In the genomic region with DNA sequence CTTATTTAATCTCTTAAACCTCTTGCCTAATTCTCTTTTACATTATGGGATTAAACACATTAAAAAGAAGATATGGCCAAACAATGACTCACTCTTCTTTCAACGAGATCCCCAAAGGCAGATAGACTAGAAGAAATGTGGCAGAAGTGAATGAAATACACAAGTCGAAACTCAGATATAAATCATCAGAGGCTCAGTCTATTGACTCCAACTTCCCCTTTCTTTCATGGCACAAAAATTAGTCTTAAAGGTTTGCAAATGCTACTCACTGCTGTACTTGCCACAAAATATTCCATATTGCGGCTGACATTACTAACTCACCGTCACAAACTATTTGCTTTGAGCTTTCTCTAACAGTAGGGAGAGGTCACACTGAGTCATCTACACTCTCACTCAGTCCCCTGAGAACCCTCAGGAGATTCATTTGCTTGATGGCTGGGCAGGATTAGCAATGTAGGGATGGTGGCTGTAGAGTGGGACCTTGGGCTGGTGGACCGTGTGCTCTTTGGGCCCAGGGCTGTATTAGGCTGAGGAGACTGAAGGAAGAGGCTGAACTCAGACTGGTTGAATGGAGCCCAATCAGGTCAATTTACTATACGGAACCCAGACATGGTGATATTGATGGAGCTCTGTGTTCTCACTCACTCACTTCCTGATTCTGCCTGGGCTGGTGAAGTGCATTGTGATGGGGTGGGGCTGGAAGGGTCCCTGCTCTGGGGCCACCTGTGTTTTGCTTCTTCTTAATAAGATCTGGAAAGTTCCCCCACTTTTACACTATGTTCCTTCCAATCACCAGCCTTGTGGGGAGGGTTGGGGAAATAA, we compare ENCODE assay signal across 10 cellular contexts. TPM values are rescaled to one million over a fixed set of nuclear protein-coding genes. Genes with fewer than 3 reads are reported as not detected.
DNase-seq lines count a peak whose midpoint lies in the region; ATAC-seq, FAIRE-seq and TF ChIP-seq lines count a peak whose summit lies in the region.
"Had no signal": no experiment of that assay in that cellular context is flagged by ENCODE, and none has a peak within 500 bp of the region (broad histone marks: within the 10 kb centered on the region; RNA-seq: fewer than 3 reads in every experiment).

No MANE protein-coding gene starts in this region.

- CTCF ChIA-PET in Caco-2 (lab: Charles Lee): no interaction called here

- BruUV-seq in Caco-2 (replicated peaks; lab: Mats Ljungman, UMichigan): no TSS peak

- no peaks in the 10 kb centered on the region for H3K36me3 Mint-ChIP-seq in Caco-2 (ENCODE audit: insufficient read depth, unreplicated experiment)

- intact Hi-C loops in posterior cingulate gyrus (cut with DNase I): no loop called here
- intact Hi-C loops in Caco-2 (cut with micrococcal nuclease; ENCODE audit: unreplicated experiment): no loop called here
- intact Hi-C loops in left ventricle myocardium superior (cut with micrococcal nuclease): no loop called here
- intact Hi-C loops in mucosa of descending colon (cut with DNase I, micrococcal nuclease): no loop called here

- no peaks in the 10 kb centered on the region for H3K27me3 ChIP-seq in Caco-2 (replicated peaks; ENCODE audit: control insufficient read depth, insufficient read depth, low read length)

- ATAC-seq in GM21360 (IDR thresholded peaks at IDR 0.05; ENCODE audit: unreplicated experiment): peak; percentile 68
- ATAC-seq in left ventricle myocardium superior: no peak
- ATAC-seq in mucosa of descending colon: no peak

- H3K4me1 Mint-ChIP-seq in Caco-2 (ENCODE audit: low read depth, unreplicated experiment): no peaks in the 10 kb centered on the region

- in situ Hi-C loops in astrocyte of the spinal cord (cut with HindIII; ENCODE audit: low sequenced_read_pairs): no loop called here

- H3K4me1 ChIP-seq in Caco-2 (no peaks in the 10 kb centered on the region), mucosa of descending colon (ENCODE audit: low read depth) (no peaks in the 10 kb centered on the region)

- POLR2A ChIA-PET in Caco-2 (lab: Charles Lee): no interaction called here

- H3K9me3 ChIP-seq in Caco-2: peaks cover 8% of the 10 kb centered on the region; the same call in 1 of the 2 replicates
- H3K9me3 ChIP-seq in mucosa of descending colon: no peaks in the 10 kb centered on the region
- H3K9me3 ChIP-seq: thoracic aorta had no signal

- no peaks in the 10 kb centered on the region for H3K9me3 Mint-ChIP-seq in Caco-2 (ENCODE audit: unreplicated experiment)

- DNase-seq in D721Med (ENCODE audit: insufficient read length, low spot score) (no peak), LHCN-M2 (ENCODE audit: low read depth) (peak; percentile 72), astrocyte of the spinal cord (ENCODE audit: low read depth, low spot score) (peak; percentile 67), posterior cingulate gyrus (no peak), Caco-2 (no peak), left ventricle myocardium superior (no peak), mucosa of descending colon (no peak)
- DNase-seq: NCI-H69 had no signal

- no peaks in the 10 kb centered on the region for H3K36me3 ChIP-seq in Caco-2 (ENCODE audit: control insufficient read depth, insufficient read depth, low read length)
- no peaks in the 10 kb centered on the region for H3K36me3 ChIP-seq in mucosa of descending colon (ENCODE audit: low read depth)
- H3K36me3 ChIP-seq: thoracic aorta had no signal

- H3K27ac Mint-ChIP-seq in Caco-2 (ENCODE audit: unreplicated experiment): no peak overlapping the region

- H3K4me3 Mint-ChIP-seq in Caco-2 (ENCODE audit: unreplicated experiment): no peak overlapping the region

- FAIRE-seq in D721Med (lab: Jason Lieb, UNC): peak; percentile 21

- no peaks in the 10 kb centered on the region for H3K27me3 Mint-ChIP-seq in Caco-2 (ENCODE audit: insufficient read depth, unreplicated experiment)

- H3K4me3 ChIP-seq in astrocyte of the spinal cord (ENCODE audit: low read depth, low read length): no peak overlapping the region
- H3K4me3 ChIP-seq in Caco-2 (ENCODE audit: low read depth, low read length): no peak overlapping the region
- H3K4me3 ChIP-seq in mucosa of descending colon: no peak overlapping the region
- H3K4me3 ChIP-seq: thoracic aorta had no signal

- no peak for TF ChIP-seq CTCF in D721Med (IDR thresholded peaks at IDR 0.05; ENCODE audit: insufficient read depth, missing control alignments)
- no peak for TF ChIP-seq CTCF in astrocyte of the spinal cord (IDR thresholded peaks at IDR 0.05; ENCODE audit: low read depth, low read length)
- TF ChIP-seq CTCF in Caco-2 (IDR thresholded peaks at IDR 0.05; ENCODE audit: insufficient read depth in 1 of 2, low read depth in 1 of 2, low read length in 1 of 2, severe bottlenecking in 1 of 2, unreplicated experiment in 1 of 2): no peak
- no peak for TF ChIP-seq CTCF in mucosa of descending colon (IDR thresholded peaks at IDR 0.05)

RNA-seq across cellular contexts. Expression of gene UBR2, which starts 42.8 kb away (rescaled TPM):
- total RNA-seq in LHCN-M2 (2014; rRNA removed): 16.8 and 19.2 TPM in 2 replicates
- polyA plus RNA-seq in LHCN-M2 (2012): 4.7 TPM
- total RNA-seq in Caco-2 (2022): 21.7 TPM in 2 replicates
- 35.3 TPM for total RNA-seq in left ventricle myocardium superior
- total RNA-seq in mucosa of descending colon: 10 to 100 TPM; 41.2 to 53.1 (median 49.6) TPM

Comparison
In these comparisons a context has a peak if more than half of its experiments do, and no peak if none do; other contexts are left out.
1. DNase-seq: peak in LHCN-M2 (single experiment) and astrocyte of the spinal cord (single experiment); none in D721Med (single experiment), posterior cingulate gyrus (0 of 10), Caco-2 (0 of 2), left ventricle myocardium superior (single experiment) and mucosa of descending colon (0 of 3).